9 cellular contexts compared by ENCODE assay signal in the genomic region with DNA sequence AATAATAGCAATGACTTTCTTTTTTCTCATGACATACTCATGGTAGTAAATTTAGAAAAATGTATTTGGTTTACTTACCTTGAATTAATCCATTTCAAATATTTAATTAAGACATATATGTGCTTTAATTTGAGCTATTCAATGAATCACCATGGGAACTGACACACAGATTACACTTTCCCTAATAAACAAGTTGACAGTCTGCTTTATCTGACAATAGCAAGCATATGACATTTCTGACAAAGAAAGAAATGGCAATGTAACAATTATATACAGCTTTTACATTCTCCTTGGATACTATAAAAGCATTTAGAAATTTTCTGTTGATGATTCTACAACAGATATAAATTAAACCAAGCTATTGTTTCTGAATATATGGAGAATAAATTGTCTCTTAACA.
"Had no signal": no experiment of that assay in that cellular context is flagged by ENCODE, and none has a peak within 500 bp of the region (broad histone marks: within the 10 kb centered on the region; RNA-seq: fewer than 3 reads in every experiment).

No MANE protein-coding gene starts in this region.

- H3K9ac ChIP-seq: GM23248 had no signal

- ATAC-seq: GM23338, HCT116 had no signal

- H3K4me2 ChIP-seq: GM23338 had no signal

- H3K27ac ChIP-seq: GM23248 had no signal

- H3K9me3 ChIP-seq: HAP-1 had no signal

- H2AFZ ChIP-seq: GM23248, GM23338 had no signal

- H3K4me3 ChIP-seq: GM23248, GM23338, HAP-1 had no signal

- H3K36me3 ChIP-seq: HAP-1 had no signal

- DNase-seq: GM23248, GOT3, H7, H9, HCEC 1CT, HFFc6 had no signal
